Comparison of ENCODE assay signal across 19 cellular contexts in genomic region chr17:62876664-62877411, GRCh38.
DNase-seq lines count a peak whose midpoint lies in the region; ATAC-seq, FAIRE-seq and TF ChIP-seq lines count a peak whose summit lies in the region.
"Had no signal": no experiment of that assay in that cellular context is flagged by ENCODE, and none has a peak within 500 bp of the region (broad histone marks: within the 10 kb centered on the region; RNA-seq: fewer than 3 reads in every experiment).

No MANE protein-coding gene starts in this region.

- H3K27me3 ChIP-seq in ACC112 (ENCODE audit: insufficient read depth, low read length) (no peaks in the 10 kb centered on the region), K562 (ENCODE audit: control insufficient read depth in 2 of 2, insufficient read depth in 2 of 2, low read length in 2 of 2) (peaks cover 12 to 17% of the 10 kb centered on the region in 2 experiments; a peak in 3 of 5 replicates), prostate gland (replicated peaks; ENCODE audit: insufficient read depth) (no peaks in the 10 kb centered on the region), ovary (no peaks in the 10 kb centered on the region), vagina (no peaks in the 10 kb centered on the region)
- H3K27me3 ChIP-seq: upper lobe of left lung had no signal

- H4K20me1 ChIP-seq in K562 (replicated peaks; ENCODE audit: control insufficient read depth, insufficient read depth, low read length) = no peaks in the 10 kb centered on the region; the same call in 1 of the 2 replicates

- no peaks in the 10 kb centered on the region for H3K9me1 ChIP-seq in K562 (ENCODE audit: control insufficient read depth, insufficient read depth, low read length)

- TF ChIP-seq EP300 in K562 (IDR thresholded peaks at IDR 0.05; ENCODE audit: low read length) = no peak
- no peak for TF ChIP-seq EP300 in ovary (IDR thresholded peaks at IDR 0.05)

- 14% methylated on average over 2 of the region's 2 CpGs for WGBS in K562 (ENCODE audit: insufficient coverage, low coverage, missing lambda C conversion rate)
- WGBS in prostate gland = 58% methylated on average over 2 of the region's 2 CpGs
- 51 to 75% (median 53%) methylated on average over 2 of the region's 2 CpGs for WGBS in ovary, 3 donors

- peak overlapping the region; percentile 88 for H2AFZ ChIP-seq in ACC112 (ENCODE audit: low read length, unreplicated experiment)
- no peak overlapping the region for H2AFZ ChIP-seq in K562 (ENCODE audit: low read depth, low read length)

- TF ChIP-seq RAD21 in K562 (CRISPR knock-in tag; conservative IDR thresholded peaks at IDR 0.05 in 1 of 2, IDR thresholded peaks at IDR 0.05 in 1 of 2) = no peak

- H3K9ac ChIP-seq in K562 (ENCODE audit: insufficient read depth in 1 of 2, low read depth in 2 of 2, low read length in 2 of 2) = no peak overlapping the region

- TF ChIP-seq POLR2A in K562 (conservative IDR thresholded peaks at IDR 0.05) (no peak), prostate gland (IDR thresholded peaks at IDR 0.05) (no peak), ovary (IDR thresholded peaks at IDR 0.05) (no peak), vagina (IDR thresholded peaks at IDR 0.05) (no peak)

- intact Hi-C loops in K562 (cut with micrococcal nuclease) (no loop called here), prostate gland (cut with DNase I) (no loop called here), ovary (cut with DNase I) (no loop called here), vagina (cut with DNase I) (no loop called here)

- H3K36me3 ChIP-seq in ACC112 (ENCODE audit: insufficient read depth, low read length) = no peaks in the 10 kb centered on the region
- no peaks in the 10 kb centered on the region for H3K36me3 ChIP-seq in K562 (ENCODE audit: control insufficient read depth, insufficient read depth, low read length)
- H3K36me3 ChIP-seq in prostate gland = no peaks in the 10 kb centered on the region
- no peaks in the 10 kb centered on the region for H3K36me3 ChIP-seq in ovary
- H3K36me3 ChIP-seq in vagina = no peaks in the 10 kb centered on the region
- H3K36me3 ChIP-seq: upper lobe of left lung had no signal

- H3K9me3 ChIP-seq in K562 (replicated peaks; ENCODE audit: control insufficient read depth, insufficient read depth, low read depth, low read length) = no peaks in the 10 kb centered on the region
- H3K9me3 ChIP-seq in prostate gland = no peaks in the 10 kb centered on the region
- H3K9me3 ChIP-seq in ovary = no peaks in the 10 kb centered on the region
- no peaks in the 10 kb centered on the region for H3K9me3 ChIP-seq in vagina
- H3K9me3 ChIP-seq: mucosa of descending colon, upper lobe of left lung had no signal

- ATAC-seq in K562 = no peak
- ATAC-seq: HCT116; left cardiac atrium; mucosa of descending colon; stimulated activated effector memory CD8-positive, alpha-beta T cell treated with anti-CD3 and anti-CD28 coated beads, Interleukin-12 subunit alpha, Interleukin-12 subunit beta, amount 100 ng/mL, for 72 hours had no signal

- DNase-seq in HS-5 (ENCODE audit: low read depth) = peak; percentile 63
- DNase-seq in K562 (ENCODE audit: extremely low read depth in 1 of 4, low spot score in 3 of 4) = no peak
- DNase-seq in fibroblast of the aortic adventitia (ENCODE audit: low read depth) = peak; percentile 75
- DNase-seq in stimulated activated CD4-positive, alpha-beta T cell treated with anti-CD3 and anti-CD28 coated beads, Interleukin-15, amount 100 ng/mL, for 24 hours = no peak
- no peak for DNase-seq in prostate gland (ENCODE audit: low spot score)
- no peak for DNase-seq in ovary
- no peak for DNase-seq in vagina (ENCODE audit: extremely low spot score in 2 of 2)
- DNase-seq: activated CD4-positive, alpha-beta T cell treated with anti-CD3 and anti-CD28 coated beads, Interleukin-2, amount 10 ng/mL, durations not matched to agents 7 days and 5 days; activated naive CD8-positive, alpha-beta T cell treated with anti-CD3 and anti-CD28 coated beads for 36 hours; cerebellar nuclear complex; hippocampal formation; left cardiac atrium; mucosa of descending colon; upper lobe of left lung had no signal

- CTCF ChIA-PET in K562 (lab: Yijun Ruan, JAX; ENCODE audit: low intra/inter-chr PET ratio) = no interaction called here

- peak; percentile 46 for FAIRE-seq in K562 (lab: Jason Lieb, UNC)
- FAIRE-seq: GM18507, GM19239 had no signal

- H3K27ac ChIP-seq in ACC112 (ENCODE audit: low read depth, low read length) (peak overlapping the region; percentile 62), K562 (ENCODE audit: extremely low read depth, low read depth, low read length) (no peak overlapping the region), prostate gland (no peak overlapping the region), ovary (no peak overlapping the region), vagina (no peak overlapping the region)
- H3K27ac ChIP-seq: upper lobe of left lung had no signal

- no peak overlapping the region for H3K4me2 ChIP-seq in K562 (ENCODE audit: insufficient read depth, low read length)

- H3K79me2 ChIP-seq in ACC112 (ENCODE audit: control insufficient read depth, insufficient read depth, low read length, unreplicated experiment) (no peaks in the 10 kb centered on the region), K562 (ENCODE audit: control insufficient read depth, insufficient read depth, low read length) (no peaks in the 10 kb centered on the region)

- BruUV-seq in K562 (replicated peaks; lab: Mats Ljungman, UMichigan) = no TSS peak

- H3K4me3 ChIP-seq in ACC112 (ENCODE audit: low read depth, low read length) (peak overlapping the region; percentile 32), K562 (no peak overlapping the region), fibroblast of the aortic adventitia (ENCODE audit: low read depth, low read length) (no peak overlapping the region), prostate gland (no peak overlapping the region), ovary (no peak overlapping the region), vagina (no peak overlapping the region)
- H3K4me3 ChIP-seq: mucosa of descending colon, upper lobe of left lung had no signal

- TF ChIP-seq CTCF in K562 (IDR thresholded peaks at IDR 0.05 in 2 of 3, conservative IDR thresholded peaks at IDR 0.05 in 1 of 3; ENCODE audit: insufficient read depth in 2 of 3, low read depth in 1 of 3, low read length in 3 of 3) = no peak
- no peak for TF ChIP-seq CTCF in fibroblast of the aortic adventitia (IDR thresholded peaks at IDR 0.05; ENCODE audit: insufficient read depth, low read length)
- TF ChIP-seq CTCF in prostate gland (IDR thresholded peaks at IDR 0.05) = no peak
- TF ChIP-seq CTCF in ovary (IDR thresholded peaks at IDR 0.05) = no peak
- no peak for TF ChIP-seq CTCF in vagina (IDR thresholded peaks at IDR 0.05)

- in situ Hi-C loops in K562 (cut with MboI) = no loop called here

- POLR2A ChIA-PET in K562 (lab: Yijun Ruan, JAX) = no interaction called here

- H3K4me1 ChIP-seq in ACC112 (ENCODE audit: control insufficient read depth, insufficient read depth, low read length, unreplicated experiment) (peaks cover 19% of the 10 kb centered on the region), K562 (replicated peaks in 1 of 2; ENCODE audit: control insufficient read depth in 2 of 2, insufficient read depth in 2 of 2, low read length in 2 of 2) (peaks cover 0 to 3% of the 10 kb centered on the region in 2 experiments; a peak in 2 of 5 replicates), prostate gland (replicated peaks) (no peaks in the 10 kb centered on the region), ovary (ENCODE audit: insufficient read depth) (no peaks in the 10 kb centered on the region), vagina (peaks cover 5% of the 10 kb centered on the region)

TF ChIP-seq in K562, 482 proteins besides CTCF, POLR2A, EP300 and RAD21:
- TF ChIP-seq ZNF75A (CRISPR knock-in tag; IDR thresholded peaks at IDR 0.05) (no peak), XRCC3 (IDR thresholded peaks at IDR 0.05) (no peak), ZNF121 (CRISPR knock-in tag; conservative IDR thresholded peaks at IDR 0.05) (no peak), NKRF (IDR thresholded peaks at IDR 0.05; ENCODE audit: borderline replicate concordance) (no peak), ZBTB34 (CRISPR knock-in tag; IDR thresholded peaks at IDR 0.05) (no peak), CHD4 (IDR thresholded peaks at IDR 0.05; ENCODE audit: insufficient read depth, insufficient replicate concordance, low read depth, low read length, poor library complexity, severe bottlenecking) (no peak), RBFOX2 (IDR thresholded peaks at IDR 0.05; ENCODE audit: low read depth, low read length) (no peak), NR1H2 (CRISPR knock-in tag; IDR thresholded peaks at IDR 0.05) (no peak), ZNF586 (CRISPR knock-in tag; conservative IDR thresholded peaks at IDR 0.05) (no peak), ATF7 (IDR thresholded peaks at IDR 0.05) (no peak), PRPF4 (IDR thresholded peaks at IDR 0.05; ENCODE audit: insufficient read depth, low read depth, low read length, poor library complexity, severe bottlenecking) (no peak), ZNF408 (CRISPR knock-in tag; IDR thresholded peaks at IDR 0.05; ENCODE audit: low read depth) (no peak), ZBTB17 (CRISPR knock-in tag; IDR thresholded peaks at IDR 0.05) (no peak), ZZZ3 (IDR thresholded peaks at IDR 0.05) (no peak)

Comparison
In these comparisons a context has a peak if more than half of its experiments do, and no peak if none do; other contexts are left out.
1. DNase-seq: peak in HS-5 (single experiment) and fibroblast of the aortic adventitia (single experiment); none in K562 (0 of 4), stimulated activated CD4-positive, alpha-beta T cell treated with anti-CD3 and anti-CD28 coated beads, Interleukin-15, amount 100 ng/mL, for 24 hours (single experiment), prostate gland (single experiment), ovary (0 of 5) and vagina (0 of 2).